ENCODE assay signal across 19 cellular contexts in genomic region chr14:22492601-22493000, GRCh38.
DNase-seq lines count a peak whose midpoint lies in the region; ATAC-seq and TF ChIP-seq lines count a peak whose summit lies in the region.
"Had no signal": no experiment of that assay in that cellular context is flagged by ENCODE, and none has a peak within 500 bp of the region (broad histone marks: within the 10 kb centered on the region; RNA-seq: fewer than 3 reads in every experiment).

No MANE protein-coding gene starts in this region.

- no peaks in the 10 kb centered on the region for H3K9me3 ChIP-seq in HEK293 (ENCODE audit: control insufficient read depth, insufficient read depth, low read depth, low read length)
- H3K9me3 ChIP-seq: A549 had no signal

- CTCF ChIA-PET in HEK293 (lab: Yijun Ruan, JAX), result interaction anchor here (0.7 to 1.2 kb wide), 2 partner anchors 9 to 64 kb away, joined by 3 read pairs; no protein-coding TSS in a partner anchor

- H3K27me3 Mint-ChIP-seq in nephron (ENCODE audit: low read depth), result peaks cover 4% of the 10 kb centered on the region

- no peak for ATAC-seq in activated naive CD4-positive, alpha-beta T cell treated with anti-CD3 and anti-CD28 coated beads, Interleukin-2, amount 50 U/mL, for 72 hours
- ATAC-seq: A549, left colon had no signal

- H3K27ac Mint-ChIP-seq in activated naive CD4-positive, alpha-beta T cell treated with anti-CD3 and anti-CD28 coated beads, Interleukin-2, amount 50 U/mL, for 72 hours, result peak overlapping the region; percentile 97
- H3K27ac Mint-ChIP-seq in nephron, result peak overlapping the region in 2 of 3 experiments; percentile 26 to 32
- H3K27ac Mint-ChIP-seq: progenitor cell of endocrine pancreas had no signal

- no peaks in the 10 kb centered on the region for H3K4me1 ChIP-seq in HEK293 (ENCODE audit: control insufficient read depth, insufficient read depth, low read length)
- H3K4me1 ChIP-seq: A549 had no signal

- no peak overlapping the region for H3K4me3 ChIP-seq in HEK293 (ENCODE audit: low read depth, low read length)
- H3K4me3 ChIP-seq: A549, hepatocyte had no signal

- H3K4me1 Mint-ChIP-seq in nephron, result peaks cover 66% of the 10 kb centered on the region

- no peaks in the 10 kb centered on the region for H3K9me3 Mint-ChIP-seq in activated naive CD4-positive, alpha-beta T cell treated with anti-CD3 and anti-CD28 coated beads, Interleukin-2, amount 50 U/mL, for 72 hours
- H3K9me3 Mint-ChIP-seq in nephron, result no peaks in the 10 kb centered on the region

- peaks cover 48 to 71% of the 10 kb centered on the region in 2 donors for H3K36me3 Mint-ChIP-seq in activated naive CD4-positive, alpha-beta T cell treated with anti-CD3 and anti-CD28 coated beads, Interleukin-2, amount 50 U/mL, for 72 hours
- H3K36me3 Mint-ChIP-seq in nephron (ENCODE audit: low read depth), result no peaks in the 10 kb centered on the region

- POLR2A ChIA-PET in HEK293 (lab: Yijun Ruan, JAX), result no interaction called here

- H3K4me3 Mint-ChIP-seq in nephron, result no peak overlapping the region

- DNase-seq in activated CD4-positive, alpha-beta T cell treated with anti-CD3 and anti-CD28 coated beads for 48 hours, result peak; percentile 51
- no peak for DNase-seq in activated CD4-positive, alpha-beta T cell treated with anti-CD3 and anti-CD28 coated beads for 4 hours
- no peak for DNase-seq in activated naive CD4-positive, alpha-beta T cell treated with anti-CD3 and anti-CD28 coated beads, Interleukin-2, amount 50 U/mL, for 72 hours (ENCODE audit: low spot score in 2 of 2)
- DNase-seq in pons (ENCODE audit: low spot score) (no peak), RKO (ENCODE audit: low spot score) (no peak), activated gamma-delta T cell treated with Interleukin-2 at 50 U/mL for 16 hours (no peak)
- DNase-seq: COR-L47, GDM1, Karpas-422, NCI-H1417, NCI-H510A treated with DMSO at 0.1 percent for 48 hours, substantia nigra, WERI-Rb-1 had no signal

- no peaks in the 10 kb centered on the region for H3K36me3 ChIP-seq in HEK293 (ENCODE audit: control insufficient read depth in 2 of 2, insufficient read depth in 1 of 2, low read length in 2 of 2)
- H3K36me3 ChIP-seq: WERI-Rb-1 had no signal

- no peak overlapping the region for H3K27ac ChIP-seq in HEK293 (ENCODE audit: extremely low read depth, low read depth, low read length)
- H3K27ac ChIP-seq: A549, hepatocyte, WERI-Rb-1 had no signal

- TF ChIP-seq CTCF in HEK293 (tag by site-specific recombination; IDR thresholded peaks at IDR 0.05) (no peak), nephron (IDR thresholded peaks at IDR 0.05; ENCODE audit: unreplicated experiment in 3 of 3) (no peak)

TF ChIP-seq in HEK293, 187 proteins besides CTCF, POLR2A, EP300 and RAD21:
- TF ChIP-seq SCRT2 (tag by site-specific recombination; IDR thresholded peaks at IDR 0.05) (peak; percentile 34; the same call in 1 of the 2 replicates), KLF9 (tag by site-specific recombination; IDR thresholded peaks at IDR 0.05; ENCODE audit: low read depth) (no peak)
